8 cellular contexts compared by ENCODE assay signal in genomic region chr10:103911021-103911459, GRCh38. TPM values are rescaled to one million over a fixed set of nuclear protein-coding genes. Genes with fewer than 3 reads are reported as not detected.
DNase-seq lines count a peak whose midpoint lies in the region; ATAC-seq and TF ChIP-seq lines count a peak whose summit lies in the region.

No MANE protein-coding gene starts in this region.

- DNase-seq in CD1c-positive myeloid dendritic cell (ENCODE audit: extremely low spot score) (peak; percentile 70), KBM-7 (peak; percentile 83), mucosa of descending colon (no peak), ovary (no peak), hepatic stellate cell (ENCODE audit: low spot score) (no peak), epidermal melanocyte (ENCODE audit: insufficient read length, low spot score) (no peak)
- DNase-seq in activated CD8-positive, alpha-beta memory T cell treated with anti-CD3 and anti-CD28 coated beads, Interleukin-2, amount 10 ng/mL, durations not matched to agents 7 days and 5 days, result peak; percentile 80

- peaks cover 36% of the 10 kb centered on the region for H3K4me1 ChIP-seq in mucosa of descending colon (ENCODE audit: low read depth)
- H3K4me1 ChIP-seq in ovary (ENCODE audit: insufficient read depth), result peaks cover 13% of the 10 kb centered on the region

- H3K4me3 ChIP-seq in mucosa of descending colon (no peak overlapping the region), ovary (no peak overlapping the region)

- TF ChIP-seq CTCF in mucosa of descending colon (IDR thresholded peaks at IDR 0.05), result no peak
- no peak for TF ChIP-seq CTCF in ovary (IDR thresholded peaks at IDR 0.05)

- H3K9me3 ChIP-seq in mucosa of descending colon (peaks cover 4% of the 10 kb centered on the region), ovary (no peaks in the 10 kb centered on the region)

- no peak for TF ChIP-seq POLR2A in ovary (IDR thresholded peaks at IDR 0.05)

- in situ Hi-C loops in KBM-7 (cut with MboI; ENCODE audit: low pct_unique_long_range_greater_than_20kb, low sequenced_read_pairs), result no loop called here

- peak overlapping the region; percentile 68 for H3K4me3 Mint-ChIP-seq in activated CD8-positive, alpha-beta memory T cell treated with anti-CD3 and anti-CD28 coated beads, Interleukin-2, amount 10 ng/mL, durations not matched to agents 7 days and 5 days

- H3K27me3 Mint-ChIP-seq in activated CD8-positive, alpha-beta memory T cell treated with anti-CD3 and anti-CD28 coated beads, Interleukin-2, amount 10 ng/mL, durations not matched to agents 7 days and 5 days, result no peaks in the 10 kb centered on the region

- H3K27ac ChIP-seq in ovary, result no peak overlapping the region

- peak; percentile 58 for ATAC-seq in activated CD8-positive, alpha-beta memory T cell treated with anti-CD3 and anti-CD28 coated beads, Interleukin-2, amount 10 ng/mL, durations not matched to agents 7 days and 5 days
- ATAC-seq in mucosa of descending colon (peak; percentile 5), HG03442 (IDR thresholded peaks at IDR 0.05; ENCODE audit: unreplicated experiment) (no peak)

- TF ChIP-seq EP300 in ovary (IDR thresholded peaks at IDR 0.05), result no peak

- H3K4me1 Mint-ChIP-seq in activated CD8-positive, alpha-beta memory T cell treated with anti-CD3 and anti-CD28 coated beads, Interleukin-2, amount 10 ng/mL, durations not matched to agents 7 days and 5 days, result peaks cover 74% of the 10 kb centered on the region

- intact Hi-C loops in mucosa of descending colon (cut with DNase I, micrococcal nuclease), result no loop called here
- intact Hi-C loops in ovary (cut with DNase I), result no loop called here

- peaks cover 4% of the 10 kb centered on the region for H3K9me3 Mint-ChIP-seq in activated CD8-positive, alpha-beta memory T cell treated with anti-CD3 and anti-CD28 coated beads, Interleukin-2, amount 10 ng/mL, durations not matched to agents 7 days and 5 days (ENCODE audit: low read depth)

- CTCF ChIA-PET in activated CD8-positive, alpha-beta memory T cell treated with anti-CD3 and anti-CD28 coated beads, Interleukin-2, amount 10 ng/mL, durations not matched to agents 7 days and 5 days (lab: Charles Lee), result interaction anchor here (0.9 to 4.7 kb wide), 8 partner anchors 10 to 210 kb away, joined by 3 to 17 read pairs (median 4); partner anchors contain the start of gene SFR1

- no peaks in the 10 kb centered on the region for H3K27me3 ChIP-seq in ovary

- H3K36me3 ChIP-seq in mucosa of descending colon (ENCODE audit: low read depth), result no peaks in the 10 kb centered on the region
- H3K36me3 ChIP-seq in ovary, result no peaks in the 10 kb centered on the region

- peaks cover 46% of the 10 kb centered on the region for H3K36me3 Mint-ChIP-seq in activated CD8-positive, alpha-beta memory T cell treated with anti-CD3 and anti-CD28 coated beads, Interleukin-2, amount 10 ng/mL, durations not matched to agents 7 days and 5 days

- peak overlapping the region; percentile 98 for H3K27ac Mint-ChIP-seq in activated CD8-positive, alpha-beta memory T cell treated with anti-CD3 and anti-CD28 coated beads, Interleukin-2, amount 10 ng/mL, durations not matched to agents 7 days and 5 days

- WGBS in ovary, 3 donors, result 86 to 91% (median 90%) methylated on average over 3 of the region's 3 CpGs

RNA-seq across cellular contexts. Expression of gene STN1, which starts 6.9 kb away (rescaled TPM):
- total RNA-seq in activated CD8-positive, alpha-beta memory T cell treated with anti-CD3 and anti-CD28 coated beads, Interleukin-2, amount 10 ng/mL, durations not matched to agents 7 days and 5 days, result 10 to 100 TPM; 37.5 to 52.0 TPM
- 10 to 100 TPM; 18.8 to 25.2 (median 20.7) TPM for total RNA-seq in mucosa of descending colon
- 10 to 100 TPM; 13.4 to 19.3 (median 17.3) TPM for total RNA-seq in ovary
- polyA plus RNA-seq in ovary, result 10 to 100 TPM; 18.4 to 28.2 TPM

RNA-seq across cellular contexts. Expression of gene SH3PXD2A, which starts 55.7 kb away (rescaled TPM):
- total RNA-seq in activated CD8-positive, alpha-beta memory T cell treated with anti-CD3 and anti-CD28 coated beads, Interleukin-2, amount 10 ng/mL, durations not matched to agents 7 days and 5 days, result 10 to 100 TPM; 12.4 to 14.5 TPM
- total RNA-seq in mucosa of descending colon, result 10 to 100 TPM; 46.1 to 91.4 (median 60.6) TPM
- 10 to 100 TPM; 15.3 to 82.9 (median 58.8) TPM for total RNA-seq in ovary
- polyA plus RNA-seq in ovary, result 10 to 100 TPM; 29.3 to 37.4 TPM

RNA-seq across cellular contexts. Expression of gene SLK, which starts 55.9 kb away (rescaled TPM):
- 10 to 100 TPM; 31.2 to 32.6 TPM for total RNA-seq in activated CD8-positive, alpha-beta memory T cell treated with anti-CD3 and anti-CD28 coated beads, Interleukin-2, amount 10 ng/mL, durations not matched to agents 7 days and 5 days
- total RNA-seq in mucosa of descending colon, result 10 to 100 TPM; 45.7 to 75.8 (median 46.7) TPM
- 10 to 100 TPM; 38.8 to 71.5 (median 43.8) TPM for total RNA-seq in ovary
- polyA plus RNA-seq in ovary, result 10 to 100 TPM; 19.9 to 23.9 TPM

Comparison
In these comparisons a context has a peak if more than half of its experiments do, and no peak if none do; other contexts are left out.
1. DNase-seq: peak in CD1c-positive myeloid dendritic cell (single experiment), KBM-7 (single experiment) and activated CD8-positive, alpha-beta memory T cell treated with anti-CD3 and anti-CD28 coated beads, Interleukin-2, amount 10 ng/mL, durations not matched to agents 7 days and 5 days (single experiment); none in mucosa of descending colon (0 of 3), ovary (0 of 5), hepatic stellate cell (single experiment) and epidermal melanocyte (single experiment).